In genomic region chr16:46972971-46973456, GRCh38 we compare ENCODE assay signal across 8 cellular contexts. TPM values are rescaled to one million over a fixed set of nuclear protein-coding genes. Genes with fewer than 3 reads are reported as not detected.
DNase-seq lines count a peak whose midpoint lies in the region; ATAC-seq and TF ChIP-seq lines count a peak whose summit lies in the region.

No MANE protein-coding gene starts in this region.

- no peak for TF ChIP-seq CTCF in endothelial cell (IDR thresholded peaks at IDR 0.05; ENCODE audit: unreplicated experiment)

- H3K4me1 ChIP-seq in HUES48 (ENCODE audit: control insufficient read depth, insufficient read depth, low read length) (peaks cover 34% of the 10 kb centered on the region), muscle layer of colon (ENCODE audit: insufficient read depth, low read length) (peaks cover 23% of the 10 kb centered on the region)

- peak overlapping the region; percentile 95 for H3K27ac Mint-ChIP-seq in activated CD4-positive, alpha-beta memory T cell treated with anti-CD3 and anti-CD28 coated beads, Interleukin-2, amount 10 ng/mL, durations not matched to agents 7 days and 5 days
- peak overlapping the region; percentile 95 for H3K27ac Mint-ChIP-seq in endothelial cell (ENCODE audit: unreplicated experiment)

- H3K9me3 ChIP-seq in HUES48 (ENCODE audit: control insufficient read depth, insufficient read depth, low read length) (no peaks in the 10 kb centered on the region), muscle layer of colon (ENCODE audit: low read length) (no peaks in the 10 kb centered on the region)

- H3K36me3 ChIP-seq in HUES48 (ENCODE audit: control insufficient read depth, insufficient read depth, low read length) (peaks cover 37% of the 10 kb centered on the region), muscle layer of colon (ENCODE audit: insufficient read depth, low read length) (peaks cover 19% of the 10 kb centered on the region)

- H3K36me3 Mint-ChIP-seq in activated CD4-positive, alpha-beta memory T cell treated with anti-CD3 and anti-CD28 coated beads, Interleukin-2, amount 10 ng/mL, durations not matched to agents 7 days and 5 days (ENCODE audit: low read depth) = peaks cover 37% of the 10 kb centered on the region
- peaks cover 4% of the 10 kb centered on the region for H3K36me3 Mint-ChIP-seq in endothelial cell (ENCODE audit: low read depth, unreplicated experiment)

- peak overlapping the region; percentile 85 for H3K9ac ChIP-seq in HUES48 (ENCODE audit: low read depth, low read length)
- H3K9ac ChIP-seq in muscle layer of colon (ENCODE audit: low read length) = peak overlapping the region; percentile 74

- DNase-seq in Caki2 (ENCODE audit: low read depth) (peak; percentile 14), endothelial cell (ENCODE audit: low spot score) (peak; percentile 39), H4 (ENCODE audit: low spot score) (no peak)
- peak; percentile 59 for DNase-seq in activated CD4-positive, alpha-beta memory T cell treated with anti-CD3 and anti-CD28 coated beads, Interleukin-2, amount 10 ng/mL, durations not matched to agents 7 days and 5 days

- peaks cover 55% of the 10 kb centered on the region for H3K4me1 Mint-ChIP-seq in activated CD4-positive, alpha-beta memory T cell treated with anti-CD3 and anti-CD28 coated beads, Interleukin-2, amount 10 ng/mL, durations not matched to agents 7 days and 5 days
- peaks cover 17% of the 10 kb centered on the region for H3K4me1 Mint-ChIP-seq in endothelial cell (ENCODE audit: unreplicated experiment)

- in situ Hi-C loops in Caki2 (cut with HindIII; ENCODE audit: low pct_unique_long_range_greater_than_20kb, low sequenced_read_pairs) = no loop called here

- peak; percentile 53 for ATAC-seq in GM21515 (IDR thresholded peaks at IDR 0.05; ENCODE audit: unreplicated experiment)

- H3K9me3 Mint-ChIP-seq in activated CD4-positive, alpha-beta memory T cell treated with anti-CD3 and anti-CD28 coated beads, Interleukin-2, amount 10 ng/mL, durations not matched to agents 7 days and 5 days = no peaks in the 10 kb centered on the region
- no peaks in the 10 kb centered on the region for H3K9me3 Mint-ChIP-seq in endothelial cell (ENCODE audit: unreplicated experiment)

- CTCF ChIA-PET in activated CD4-positive, alpha-beta memory T cell treated with anti-CD3 and anti-CD28 coated beads, Interleukin-2, amount 10 ng/mL, durations not matched to agents 7 days and 5 days (lab: Charles Lee) = interaction anchor here (0.6 to 5.9 kb wide), 6 partner anchors 13 to 1635 kb away, joined by 3 to 45 read pairs (median 3); partner anchors contain the start of gene NETO2

- peak overlapping the region; percentile 91 for H3K4me3 Mint-ChIP-seq in activated CD4-positive, alpha-beta memory T cell treated with anti-CD3 and anti-CD28 coated beads, Interleukin-2, amount 10 ng/mL, durations not matched to agents 7 days and 5 days
- peak overlapping the region; percentile 93 for H3K4me3 Mint-ChIP-seq in endothelial cell (ENCODE audit: unreplicated experiment)

- H3K4me3 ChIP-seq in HUES48 (ENCODE audit: low read depth, low read length) (peak overlapping the region; percentile 91), muscle layer of colon (ENCODE audit: low read depth in 1 of 2, low read length in 2 of 2) (peak overlapping the region; percentile 76 to 90)

- H3K27me3 ChIP-seq in HUES48 (ENCODE audit: control insufficient read depth, insufficient read depth, low read length) = no peaks in the 10 kb centered on the region
- H3K27me3 ChIP-seq in muscle layer of colon (ENCODE audit: control insufficient read depth in 1 of 2, insufficient read depth in 2 of 2, low read length in 2 of 2) = no peaks in the 10 kb centered on the region

- no peaks in the 10 kb centered on the region for H3K27me3 Mint-ChIP-seq in activated CD4-positive, alpha-beta memory T cell treated with anti-CD3 and anti-CD28 coated beads, Interleukin-2, amount 10 ng/mL, durations not matched to agents 7 days and 5 days
- peaks cover 10% of the 10 kb centered on the region for H3K27me3 Mint-ChIP-seq in endothelial cell (ENCODE audit: unreplicated experiment)

- H3K27ac ChIP-seq in HUES48 (ENCODE audit: low read depth, low read length) (peak overlapping the region; percentile 94), muscle layer of colon (ENCODE audit: low read depth, low read length) (peak overlapping the region; percentile 99), temporal lobe (ENCODE audit: low read depth, low read length) (peak overlapping the region; percentile 47)

- POLR2A ChIA-PET in activated CD4-positive, alpha-beta memory T cell treated with anti-CD3 and anti-CD28 coated beads, Interleukin-2, amount 10 ng/mL, durations not matched to agents 7 days and 5 days (lab: Charles Lee) = interaction anchor here (0.7 to 3.7 kb wide), 20 partner anchors 8 to 488 kb away, joined by 3 to 45 read pairs (median 4); partner anchors contain the start of genes C16orf87, GPT2, ITFG1 and NETO2

RNA-seq across cellular contexts. Expression of gene DNAJA2, which starts 0.5 kb away (rescaled TPM):
- total RNA-seq in Caki2 (2014; rRNA removed; shearing (Covaris generic); ENCODE audit: low replicate concordance) = 49.8 and 62.8 TPM in 2 replicates
- total RNA-seq in activated CD4-positive, alpha-beta memory T cell treated with anti-CD3 and anti-CD28 coated beads, Interleukin-2, amount 10 ng/mL, durations not matched to agents 7 days and 5 days = 10 to 100 TPM; 61.2 to 64.3 TPM
- 56.5 TPM for total RNA-seq in endothelial cell (ENCODE audit: unreplicated experiment)
- total RNA-seq in temporal lobe = 60.2 TPM
- 81.2 and 84.7 TPM in 2 replicates for total RNA-seq in H4 (2014; rRNA removed; shearing (Covaris generic))

Comparison
In these comparisons a context has a peak if more than half of its experiments do, and no peak if none do; other contexts are left out.
1. H3K27ac ChIP-seq: peak in every context shown above with its lines; median percentile 99 in muscle layer of colon; 94 in HUES48; 47 in temporal lobe.